Comparison of ENCODE assay signal across 6 cellular contexts in the genomic region with DNA sequence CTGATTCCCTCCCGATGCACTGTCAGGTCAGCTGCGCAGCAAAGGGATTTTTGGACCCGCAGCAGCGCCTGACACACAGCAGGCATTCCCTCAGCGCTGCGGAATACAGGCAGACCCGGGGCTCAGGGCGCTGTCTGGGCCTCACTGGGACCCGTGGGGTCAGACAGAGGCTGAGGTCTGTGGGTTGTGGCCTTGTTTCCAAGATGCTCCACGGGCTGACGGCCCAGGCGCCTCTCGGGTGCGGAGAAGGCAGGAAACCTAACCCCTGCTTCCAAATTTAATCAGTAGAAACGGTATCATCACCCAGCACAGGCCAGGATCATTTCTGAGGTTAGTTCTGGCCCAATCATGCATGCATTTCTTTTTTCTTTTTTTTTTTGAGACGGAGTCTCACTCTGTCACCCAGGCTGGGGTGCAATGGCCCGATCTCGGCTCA.
DNase-seq lines count a peak whose midpoint lies in the region; ATAC-seq and TF ChIP-seq lines count a peak whose summit lies in the region.

No MANE protein-coding gene starts in this region.

- no peak for ATAC-seq in effector memory CD8-positive, alpha-beta T cell (replicated peaks)
- no peak for ATAC-seq in GM21723 (IDR thresholded peaks at IDR 0.05; ENCODE audit: unreplicated experiment)

- H3K4me3 Mint-ChIP-seq in effector memory CD8-positive, alpha-beta T cell: peak overlapping the region; percentile 83 to 94

- no peaks in the 10 kb centered on the region for H3K9me3 Mint-ChIP-seq in effector memory CD8-positive, alpha-beta T cell

- DNase-seq in LNCaP clone FGC (ENCODE audit: low read depth) (no peak), skeletal muscle cell (ENCODE audit: low read depth) (no peak), dedifferentiated amniotic fluid mesenchymal stem cell (ENCODE audit: extremely low spot score) (no peak), ecto neural progenitor cell (ENCODE audit: low spot score) (no peak)
- no peak for DNase-seq in effector memory CD8-positive, alpha-beta T cell

- H3K4me3 ChIP-seq in LNCaP clone FGC (ENCODE audit: low read depth, low read length) (peak overlapping the region; percentile 70), skeletal muscle cell (ENCODE audit: low read depth, low read length) (peak overlapping the region; percentile 55)

- H3K27ac Mint-ChIP-seq in effector memory CD8-positive, alpha-beta T cell: peak overlapping the region; percentile 82 to 92

- H3K4me1 Mint-ChIP-seq in effector memory CD8-positive, alpha-beta T cell (ENCODE audit: low read depth in 2 of 2): peaks cover 28 to 42% of the 10 kb centered on the region in 2 donors

- peaks cover 46% of the 10 kb centered on the region for H3K36me3 Mint-ChIP-seq in effector memory CD8-positive, alpha-beta T cell (ENCODE audit: insufficient read depth)

- H3K27me3 Mint-ChIP-seq in effector memory CD8-positive, alpha-beta T cell: no peaks in the 10 kb centered on the region

- no peak for TF ChIP-seq CTCF in LNCaP clone FGC (IDR thresholded peaks at IDR 0.05; ENCODE audit: control insufficient read depth, extremely low read depth, insufficient read depth)
